8 cellular contexts compared by ENCODE assay signal in genomic region chr1:36369061-36369470, GRCh38. TPM values are rescaled to one million over a fixed set of nuclear protein-coding genes. Genes with fewer than 3 reads are reported as not detected.
DNase-seq lines count a peak whose midpoint lies in the region; ATAC-seq and TF ChIP-seq lines count a peak whose summit lies in the region.

No MANE protein-coding gene starts in this region.

- H3K9me3 Mint-ChIP-seq in activated naive CD4-positive, alpha-beta T cell treated with anti-CD3 and anti-CD28 coated beads, Interleukin-2, amount 50 U/mL, for 72 hours = no peaks in the 10 kb centered on the region

- no peaks in the 10 kb centered on the region for H4K20me1 ChIP-seq in SU-DHL-6 (ENCODE audit: low read depth, low read length)

- no peak overlapping the region for H3K4me3 ChIP-seq in GM12865 (ENCODE audit: low read depth, low read length)
- H3K4me3 ChIP-seq in SU-DHL-6 (ENCODE audit: insufficient read depth, low read length, poor library complexity, severe bottlenecking) = no peak overlapping the region
- H3K4me3 ChIP-seq in cardiac muscle cell = no peak overlapping the region
- H3K4me3 ChIP-seq in psoas muscle = no peak overlapping the region

- TF ChIP-seq CTCF in GM12865 (IDR thresholded peaks at IDR 0.05; ENCODE audit: insufficient read depth, low read depth, low read length, missing control alignments) = peak; percentile 91
- TF ChIP-seq CTCF in SU-DHL-6 (IDR thresholded peaks at IDR 0.05; ENCODE audit: insufficient read depth, low read length, poor library complexity, severe bottlenecking) = peak; percentile 87
- peak; percentile 92 for TF ChIP-seq CTCF in cardiac muscle cell (IDR thresholded peaks at IDR 0.05; ENCODE audit: low read depth, low read length)
- TF ChIP-seq CTCF in psoas muscle (IDR thresholded peaks at IDR 0.05) = peak; percentile 98

- intact Hi-C loops in psoas muscle (cut with DNase I) = loop anchor here in 1 of 2 donors (5.0 kb wide), 1 partner anchor 67 kb away; no protein-coding TSS in a partner anchor

- H3F3A ChIP-seq in SU-DHL-6 (ENCODE audit: insufficient read depth) = peaks cover 25% of the 10 kb centered on the region

- 35 to 49% (median 41%) methylated on average over 2 of the region's 2 CpGs for WGBS in psoas muscle, 3 donors

- H3K27ac Mint-ChIP-seq in activated naive CD4-positive, alpha-beta T cell treated with anti-CD3 and anti-CD28 coated beads, Interleukin-2, amount 50 U/mL, for 72 hours = peak overlapping the region in 1 of 2 donors; percentile 5

- H3K4me1 ChIP-seq in cardiac muscle cell (ENCODE audit: low read depth) (peaks cover 12% of the 10 kb centered on the region), psoas muscle (peaks cover 76% of the 10 kb centered on the region)

- H3K79me2 ChIP-seq in SU-DHL-6 (ENCODE audit: insufficient read depth, low read length) = peaks cover 43% of the 10 kb centered on the region

- peak; percentile 29 to 51 for ATAC-seq in activated naive CD4-positive, alpha-beta T cell treated with anti-CD3 and anti-CD28 coated beads, Interleukin-2, amount 50 U/mL, for 72 hours
- ATAC-seq in psoas muscle (peak; percentile 40 to 58 (median 42)), HG03095 (IDR thresholded peaks at IDR 0.05; ENCODE audit: unreplicated experiment) (no peak), GM21576 (IDR thresholded peaks at IDR 0.05; ENCODE audit: unreplicated experiment) (no peak)

- H3K36me3 ChIP-seq in SU-DHL-6 (ENCODE audit: low read length) (no peaks in the 10 kb centered on the region), cardiac muscle cell (no peaks in the 10 kb centered on the region), psoas muscle (ENCODE audit: insufficient read depth in 1 of 2, low read depth in 1 of 2) (peaks cover 3 to 40% of the 10 kb centered on the region in 2 donors)

- DNase-seq in GM12865 (ENCODE audit: low read depth) = peak; percentile 79
- peak; percentile 44 for DNase-seq in NCI-H1048 (lab: John Stamatoyannopoulos, UW)
- DNase-seq in activated naive CD4-positive, alpha-beta T cell treated with anti-CD3 and anti-CD28 coated beads, Interleukin-2, amount 50 U/mL, for 72 hours (ENCODE audit: low spot score in 2 of 2) = peak; percentile 73 to 92
- peak; percentile 75 to 84 for DNase-seq in cardiac muscle cell (ENCODE audit: low read depth in 1 of 2, low spot score in 1 of 2)
- DNase-seq in psoas muscle = peak; percentile 70 to 80

- no peak overlapping the region for H3K4me2 ChIP-seq in SU-DHL-6 (ENCODE audit: low read depth, low read length, poor library complexity, severe bottlenecking)

- H3K9ac ChIP-seq in SU-DHL-6 (ENCODE audit: low read length) = no peak overlapping the region

- no peaks in the 10 kb centered on the region for H3K9me2 ChIP-seq in SU-DHL-6 (replicated peaks; ENCODE audit: insufficient read depth, low read length)

- no peak overlapping the region for H2AFZ ChIP-seq in SU-DHL-6 (ENCODE audit: low read depth, low read length, severe bottlenecking)

- H3K9me3 ChIP-seq in SU-DHL-6 (ENCODE audit: insufficient read depth, low read length) = no peaks in the 10 kb centered on the region
- H3K9me3 ChIP-seq in cardiac muscle cell (ENCODE audit: low read depth) = no peaks in the 10 kb centered on the region
- no peaks in the 10 kb centered on the region for H3K9me3 ChIP-seq in psoas muscle

- peak overlapping the region; percentile 77 for H3K27ac ChIP-seq in SU-DHL-6 (ENCODE audit: low read depth, low read length)
- no peak overlapping the region for H3K27ac ChIP-seq in cardiac muscle cell
- H3K27ac ChIP-seq in psoas muscle = peak overlapping the region; percentile 36

- no peaks in the 10 kb centered on the region for H3K27me3 ChIP-seq in SU-DHL-6 (ENCODE audit: low read length)
- H3K27me3 ChIP-seq in cardiac muscle cell = no peaks in the 10 kb centered on the region
- no peaks in the 10 kb centered on the region for H3K27me3 ChIP-seq in psoas muscle (ENCODE audit: insufficient read depth in 3 of 3, low read length in 2 of 3)

- H3K36me3 Mint-ChIP-seq in activated naive CD4-positive, alpha-beta T cell treated with anti-CD3 and anti-CD28 coated beads, Interleukin-2, amount 50 U/mL, for 72 hours = peaks cover 0 to 6% of the 10 kb centered on the region in 2 donors

RNA-seq across cellular contexts. Expression of gene STK40, which starts 16.7 kb away (rescaled TPM):
- total RNA-seq in activated naive CD4-positive, alpha-beta T cell treated with anti-CD3 and anti-CD28 coated beads, Interleukin-2, amount 50 U/mL, for 72 hours = 10 to 100 TPM; 25.9 to 42.0 TPM
- total RNA-seq in cardiac muscle cell (37.0 and 38.5 TPM in 2 replicates), psoas muscle (100 to 1,000 TPM in 3 of 4 donors, 10 to 100 TPM in 1; 84.4 to 218 (median 145) TPM)
- polyA plus RNA-seq in cardiac muscle cell (43.9 and 51.1 TPM in 2 replicates), psoas muscle (100 to 1,000 TPM in 2 of 3 donors, 10 to 100 TPM in 1; 93.0 to 312 (median 182) TPM)

RNA-seq across cellular contexts. Expression of gene LSM10, which starts 28.6 kb away (rescaled TPM):
- total RNA-seq in activated naive CD4-positive, alpha-beta T cell treated with anti-CD3 and anti-CD28 coated beads, Interleukin-2, amount 50 U/mL, for 72 hours = 10 to 100 TPM; 34.3 to 34.6 TPM
- total RNA-seq in cardiac muscle cell (15.9 and 20.6 TPM in 2 replicates), psoas muscle (100 to 1,000 TPM in 1 of 4 donors, 10 to 100 TPM in 3; 80.3 to 102 (median 95.6) TPM)
- polyA plus RNA-seq in cardiac muscle cell (70.7 and 75.7 TPM in 2 replicates), psoas muscle (100 to 1,000 TPM; 134 to 246 (median 156) TPM)

RNA-seq across cellular contexts. Expression of gene EVA1B, which starts 45.6 kb away (rescaled TPM):
- total RNA-seq in activated naive CD4-positive, alpha-beta T cell treated with anti-CD3 and anti-CD28 coated beads, Interleukin-2, amount 50 U/mL, for 72 hours = 1 to 10 TPM; 2.0 to 4.2 TPM
- total RNA-seq in cardiac muscle cell (26.6 and 40.4 TPM in 2 replicates), psoas muscle (1 to 10 TPM; 3.3 to 8.2 (median 5.6) TPM)
- polyA plus RNA-seq in cardiac muscle cell (23.6 and 24.5 TPM in 2 replicates), psoas muscle (10 to 100 TPM in 1 of 3 donors, 1 to 10 TPM in 2; 2.6 to 13.7 (median 6.9) TPM)

Comparison
In these comparisons a context has a peak if more than half of its experiments do, and no peak if none do; other contexts are left out.
1. ATAC-seq: peak in activated naive CD4-positive, alpha-beta T cell treated with anti-CD3 and anti-CD28 coated beads, Interleukin-2, amount 50 U/mL, for 72 hours (2 of 2) and psoas muscle (4 of 4); none in HG03095 (single experiment) and GM21576 (single experiment).
2. Peak in every context shown above with its lines, with median percentiles within 50 percentile points of each other: DNase-seq and CTCF ChIP-seq.